ENCODE assay signal across 22 cellular contexts in genomic region chr18:45636110-45636509, GRCh38. TPM values are rescaled to one million over a fixed set of nuclear protein-coding genes. Genes with fewer than 3 reads are reported as not detected.
"Had no signal": no experiment of that assay in that cellular context is flagged by ENCODE, and none has a peak within 500 bp of the region (broad histone marks: within the 10 kb centered on the region; RNA-seq: fewer than 3 reads in every experiment).

No MANE protein-coding gene starts in this region.

- H3K4me3 Mint-ChIP-seq: activated CD8-positive, alpha-beta T cell treated with anti-CD3 and anti-CD28 coated beads for 36 hours; activated T-helper 17 cell treated with anti-CD3 and anti-CD28 coated beads, Interleukin-2, amount 50 U/mL, for 72 hours; brain; neural progenitor cell; T-helper 2 cell treated with Interferon-gamma antibody and Interleukin-4, amounts not matched to agents 5 μg/mL and 100 μg/mL, for 36 hours; WTC11 had no signal

- DNase-seq: activated CD4-positive, alpha-beta T cell treated with anti-CD3 and anti-CD28 coated beads for 48 hours; activated CD8-positive, alpha-beta T cell treated with anti-CD3 and anti-CD28 coated beads for 36 hours; activated naive CD4-positive, alpha-beta T cell treated with Interleukin-2 at 50 U/mL for 16 hours; activated T-cell treated with anti-CD3 and anti-CD28 coated beads, Interleukin-2, amount 50 U/mL, for 1 hour; central memory CD4-positive, alpha-beta T cell; glutamatergic neuron; hippocampal formation; left lung; stimulated activated CD4-positive, alpha-beta T cell treated with anti-CD3 and anti-CD28 coated beads, Interleukin-2, amount 100 ng/mL, for 24 hours; stimulated activated naive CD8-positive, alpha-beta T cell treated with anti-CD3 and anti-CD28 coated beads, Interleukin-15, Interleukin-2, amounts not matched to agents 100 U/mL and 50 U/mL, for 24 hours; substantia nigra; trophoblast cell had no signal

- H3K4me1 ChIP-seq: neural progenitor cell, prostate gland had no signal

- H3K9me3 Mint-ChIP-seq: activated CD8-positive, alpha-beta T cell treated with anti-CD3 and anti-CD28 coated beads for 36 hours; activated T-helper 17 cell treated with anti-CD3 and anti-CD28 coated beads, Interleukin-2, amount 50 U/mL, for 72 hours; brain; neural progenitor cell; T-helper 2 cell treated with Interferon-gamma antibody and Interleukin-4, amounts not matched to agents 5 μg/mL and 100 μg/mL, for 36 hours; WTC11 had no signal

- FAIRE-seq: colon had no signal

- H3K4me2 ChIP-seq: neural progenitor cell had no signal

- H3K9me3 ChIP-seq: left lung, prostate gland, right atrium auricular region had no signal

- H3K27me3 ChIP-seq: left lung, neural progenitor cell, right atrium auricular region had no signal

- H3K4me1 Mint-ChIP-seq: activated T-helper 17 cell treated with anti-CD3 and anti-CD28 coated beads, Interleukin-2, amount 50 U/mL, for 72 hours; brain; WTC11 had no signal

- H3K4me3 ChIP-seq: left lung, neural progenitor cell, prostate gland, right atrium auricular region had no signal

- H2AFZ ChIP-seq: neural progenitor cell had no signal

- H3K36me3 Mint-ChIP-seq: brain, neural progenitor cell, WTC11 had no signal

- H3K36me3 ChIP-seq: left lung, neural progenitor cell, prostate gland, right atrium auricular region had no signal

- H3K27ac Mint-ChIP-seq: activated CD8-positive, alpha-beta T cell treated with anti-CD3 and anti-CD28 coated beads for 36 hours; activated T-helper 17 cell treated with anti-CD3 and anti-CD28 coated beads, Interleukin-2, amount 50 U/mL, for 72 hours; brain; neural progenitor cell; T-helper 2 cell treated with Interferon-gamma antibody and Interleukin-4, amounts not matched to agents 5 μg/mL and 100 μg/mL, for 36 hours; WTC11 had no signal

- ATAC-seq: activated CD8-positive, alpha-beta T cell treated with anti-CD3 and anti-CD28 coated beads for 36 hours; activated T-helper 17 cell treated with anti-CD3 and anti-CD28 coated beads, Interleukin-2, amount 50 U/mL, for 72 hours; left lung; stimulated activated naive CD8-positive, alpha-beta T cell treated with anti-CD3 and anti-CD28 coated beads, Interleukin-15, Interleukin-2, amounts not matched to agents 100 U/mL and 50 U/mL, for 24 hours; WTC11 had no signal

- H3K9ac ChIP-seq: neural progenitor cell had no signal

- H3K27ac ChIP-seq: left lung, neural progenitor cell, right atrium auricular region had no signal

RNA-seq across cellular contexts. Expression of gene SLC14A2, which starts 20.8 kb away (rescaled TPM):
- total RNA-seq: mononuclear cell, osteocyte had no signal
